19 cellular contexts compared by ENCODE assay signal in the genomic region with DNA sequence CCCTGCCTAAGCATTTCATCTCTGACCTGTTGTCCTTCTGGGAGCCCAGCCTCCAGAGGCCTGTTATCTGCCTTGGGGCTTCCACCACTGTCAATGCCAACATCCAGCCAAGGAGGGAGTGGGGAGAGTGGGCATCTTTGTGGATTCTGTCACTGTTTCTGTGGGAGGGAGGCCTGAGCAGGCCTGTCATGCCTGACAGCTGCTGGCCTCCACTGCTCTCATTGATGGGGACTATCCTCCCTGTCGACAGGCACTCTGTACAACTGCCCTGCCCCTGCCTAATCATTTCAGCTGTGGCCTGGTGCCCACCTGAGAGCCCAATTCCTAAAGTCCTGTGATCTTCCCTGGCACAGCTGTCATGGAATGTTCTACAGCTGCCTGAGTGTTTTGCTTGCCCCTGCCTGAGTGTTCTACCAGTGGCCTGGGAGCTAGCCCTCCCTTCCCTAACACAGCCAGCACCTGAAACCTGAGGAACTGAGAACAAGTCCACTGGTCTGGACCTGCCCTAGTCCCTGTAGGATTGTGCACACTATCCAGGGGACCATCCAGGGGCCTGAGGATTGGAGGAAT.
DNase-seq lines count a peak whose midpoint lies in the region; ATAC-seq and TF ChIP-seq lines count a peak whose summit lies in the region.
"Had no signal": no experiment of that assay in that cellular context is flagged by ENCODE, and none has a peak within 500 bp of the region (broad histone marks: within the 10 kb centered on the region; RNA-seq: fewer than 3 reads in every experiment).

No MANE protein-coding gene starts in this region.

- peaks cover 10% of the 10 kb centered on the region for H3K9me3 Mint-ChIP-seq in Caco-2 (ENCODE audit: unreplicated experiment)

- H3K9ac ChIP-seq in mesenchymal stem cell (ENCODE audit: low read length) = no peak overlapping the region
- H3K9ac ChIP-seq: BLaER1, GM23248 had no signal

- CTCF ChIA-PET in Caco-2 (lab: Charles Lee) = interaction anchor here (0.8 to 1.3 kb wide), 2 partner anchors 272 to 274 kb away, joined by 3 to 4 read pairs; no protein-coding TSS in a partner anchor

- no peak overlapping the region for H2AFZ ChIP-seq in mesenchymal stem cell (ENCODE audit: low read depth, low read length)
- H2AFZ ChIP-seq: GM23248 had no signal

- H3K23ac ChIP-seq in mesenchymal stem cell (ENCODE audit: low read length in 2 of 2) = no peak overlapping the region

- H3K27me3 Mint-ChIP-seq in Caco-2 (ENCODE audit: insufficient read depth, unreplicated experiment) = no peaks in the 10 kb centered on the region
- H3K27me3 Mint-ChIP-seq: B cell; CD4-positive, CD25-positive, alpha-beta regulatory T cell had no signal

- 58% methylated on average over 1 of the region's 1 CpG for WGBS in mesenchymal stem cell
- 64 to 83% methylated on average over 1 of the region's 1 CpG for WGBS in thyroid gland, 2 donors

- no peaks in the 10 kb centered on the region for H3K4me1 Mint-ChIP-seq in Caco-2 (ENCODE audit: low read depth, unreplicated experiment)
- H3K4me1 Mint-ChIP-seq: B cell; CD4-positive, CD25-positive, alpha-beta regulatory T cell had no signal

- H3K36me3 ChIP-seq in left ventricle myocardium inferior = no peaks in the 10 kb centered on the region
- no peaks in the 10 kb centered on the region for H3K36me3 ChIP-seq in mesenchymal stem cell (ENCODE audit: control insufficient read depth in 1 of 2, insufficient read depth in 2 of 2, low read depth in 1 of 2, low read length in 2 of 2)
- no peaks in the 10 kb centered on the region for H3K36me3 ChIP-seq in thyroid gland
- no peaks in the 10 kb centered on the region for H3K36me3 ChIP-seq in Caco-2 (ENCODE audit: control insufficient read depth, insufficient read depth, low read length)
- H3K36me3 ChIP-seq: BLaER1 had no signal

- no peak overlapping the region for H2BK120ac ChIP-seq in mesenchymal stem cell (ENCODE audit: low read depth, low read length)

- no peak overlapping the region for H3K4me2 ChIP-seq in mesenchymal stem cell (ENCODE audit: low read length, poor library complexity, severe bottlenecking)
- H3K4me2 ChIP-seq: BLaER1 had no signal

- H3K4me3 ChIP-seq in left ventricle myocardium inferior = no peak overlapping the region
- H3K4me3 ChIP-seq in mesenchymal stem cell (ENCODE audit: insufficient read depth in 1 of 2, low read depth in 1 of 2, low read length in 2 of 2) = no peak overlapping the region
- no peak overlapping the region for H3K4me3 ChIP-seq in thyroid gland (replicated peaks in 1 of 3)
- H3K4me3 ChIP-seq in Caco-2 (ENCODE audit: low read depth, low read length) = no peak overlapping the region
- H3K4me3 ChIP-seq: BLaER1, GM12878, GM23248 had no signal

- H2AK5ac ChIP-seq in mesenchymal stem cell (ENCODE audit: low read length, severe bottlenecking) = no peak overlapping the region

- H3K79me1 ChIP-seq in mesenchymal stem cell (replicated peaks; ENCODE audit: low read length, poor library complexity, severe bottlenecking) = no peaks in the 10 kb centered on the region

- H3K27ac ChIP-seq in left ventricle myocardium inferior (replicated peaks) (no peak overlapping the region), mesenchymal stem cell (ENCODE audit: low read length, poor library complexity, severe bottlenecking) (no peak overlapping the region), thyroid gland (peak overlapping the region in 2 of 3 donors; percentile 25 to 58)
- H3K27ac ChIP-seq: BLaER1, C4-2B, GM23248 had no signal

- no peaks in the 10 kb centered on the region for H3K27me3 ChIP-seq in left ventricle myocardium inferior (ENCODE audit: low read depth)
- H3K27me3 ChIP-seq in mesenchymal stem cell (ENCODE audit: control insufficient read depth in 1 of 2, insufficient read depth in 1 of 2, low read length in 2 of 2) = no peaks in the 10 kb centered on the region
- H3K27me3 ChIP-seq in thyroid gland = no peaks in the 10 kb centered on the region
- no peaks in the 10 kb centered on the region for H3K27me3 ChIP-seq in Caco-2 (replicated peaks; ENCODE audit: control insufficient read depth, insufficient read depth, low read length)
- H3K27me3 ChIP-seq: BLaER1 had no signal

- H3K4me1 ChIP-seq in left ventricle myocardium inferior = no peaks in the 10 kb centered on the region
- H3K4me1 ChIP-seq in mesenchymal stem cell (ENCODE audit: control insufficient read depth, insufficient read depth, low read depth, low read length) = no peaks in the 10 kb centered on the region
- peaks cover 12 to 16% of the 10 kb centered on the region in 2 donors for H3K4me1 ChIP-seq in thyroid gland
- peaks cover 5% of the 10 kb centered on the region; the same call in 1 of the 2 replicates for H3K4me1 ChIP-seq in Caco-2
- H3K4me1 ChIP-seq: BLaER1 had no signal

- ATAC-seq in Right ventricle myocardium superior (ENCODE audit: poor library complexity) = peak; percentile 36
- ATAC-seq: CD8-positive, alpha-beta T cell had no signal

- no TSS peak for BruUV-seq in Caco-2 (replicated peaks; lab: Mats Ljungman, UMichigan)

- H3K36me3 Mint-ChIP-seq in Caco-2 (ENCODE audit: insufficient read depth, unreplicated experiment) = no peaks in the 10 kb centered on the region
- H3K36me3 Mint-ChIP-seq: CD4-positive, CD25-positive, alpha-beta regulatory T cell; CD8-positive, alpha-beta T cell had no signal

- H2BK12ac ChIP-seq in mesenchymal stem cell (ENCODE audit: low read length in 2 of 2) = no peak overlapping the region

- H3K9me3 ChIP-seq in left ventricle myocardium inferior (replicated peaks) = peaks cover 31% of the 10 kb centered on the region
- no peaks in the 10 kb centered on the region for H3K9me3 ChIP-seq in mesenchymal stem cell (ENCODE audit: control insufficient read depth, low read length)
- H3K9me3 ChIP-seq in thyroid gland = no peaks in the 10 kb centered on the region
- no peaks in the 10 kb centered on the region for H3K9me3 ChIP-seq in Caco-2

- POLR2A ChIA-PET in Caco-2 (lab: Charles Lee) = no interaction called here

- no peak for DNase-seq in Right ventricle myocardium superior
- DNase-seq in left ventricle myocardium inferior = no peak
- no peak for DNase-seq in mesenchymal stem cell
- DNase-seq in thyroid gland = peak; percentile 65 to 70
- DNase-seq in activated naive CD4-positive, alpha-beta T cell treated with anti-CD3 and anti-CD28 coated beads, Interleukin-2, amount 50 U/mL, for 16 hours = no peak
- no peak for DNase-seq in Caco-2
- DNase-seq: CD4-positive, CD25-positive, alpha-beta regulatory T cell; CD8-positive, alpha-beta T cell; DMS 273 treated with DMSO at 0.1 percent for 48 hours; DMS79; EL; GDM1; GM23248; H7; HCEC 1CT had no signal

- intact Hi-C loops in Right ventricle myocardium superior (cut with DNase I) = no loop called here
- intact Hi-C loops in left ventricle myocardium inferior (cut with micrococcal nuclease) = no loop called here
- intact Hi-C loops in thyroid gland (cut with DNase I) = no loop called here
- intact Hi-C loops in Caco-2 (cut with micrococcal nuclease; ENCODE audit: unreplicated experiment) = loop anchor here (1.0 to 2.0 kb wide), 2 partner anchors 274 to 295 kb away; no protein-coding TSS in a partner anchor

- peak in 1 of 2 donors; percentile 16 for TF ChIP-seq POLR2A in thyroid gland (IDR thresholded peaks at IDR 0.05)

- H4K91ac ChIP-seq in mesenchymal stem cell (ENCODE audit: low read length) = peak overlapping the region; percentile 25

- H3K27ac Mint-ChIP-seq in Caco-2 (ENCODE audit: unreplicated experiment) = no peak overlapping the region
- H3K27ac Mint-ChIP-seq: B cell; CD4-positive, CD25-positive, alpha-beta regulatory T cell; CD8-positive, alpha-beta T cell had no signal

- H3K18ac ChIP-seq in mesenchymal stem cell (ENCODE audit: low read depth in 1 of 2, low read length in 2 of 2) = no peak overlapping the region

- H2BK15ac ChIP-seq in mesenchymal stem cell (ENCODE audit: low read depth, poor library complexity, severe bottlenecking) = no peak overlapping the region

- H3K14ac ChIP-seq in mesenchymal stem cell (ENCODE audit: low read length in 2 of 2) = no peak overlapping the region

- TF ChIP-seq CTCF in left ventricle myocardium inferior (IDR thresholded peaks at IDR 0.05; ENCODE audit: borderline replicate concordance) (no peak), thyroid gland (IDR thresholded peaks at IDR 0.05) (no peak), Caco-2 (IDR thresholded peaks at IDR 0.05; ENCODE audit: insufficient read depth in 1 of 2, low read depth in 1 of 2, low read length in 1 of 2, severe bottlenecking in 1 of 2, unreplicated experiment in 1 of 2) (no peak)

- H3K4me3 Mint-ChIP-seq in Caco-2 (ENCODE audit: unreplicated experiment) = no peak overlapping the region
- H3K4me3 Mint-ChIP-seq: B cell; CD4-positive, CD25-positive, alpha-beta regulatory T cell; CD8-positive, alpha-beta T cell had no signal

- no peak overlapping the region for H4K8ac ChIP-seq in mesenchymal stem cell (ENCODE audit: low read length)

- H3K4ac ChIP-seq in mesenchymal stem cell (ENCODE audit: low read depth in 1 of 2, low read length in 2 of 2) = no peak overlapping the region

- H2BK5ac ChIP-seq in mesenchymal stem cell (ENCODE audit: low read depth, low read length, poor library complexity, severe bottlenecking) = no peak overlapping the region

Comparison
In these comparisons a context has a peak if more than half of its experiments do, and no peak if none do; other contexts are left out.
1. DNase-seq: peak in thyroid gland (2 of 2); none in Right ventricle myocardium superior (single experiment), left ventricle myocardium inferior (single experiment), mesenchymal stem cell (single experiment), activated naive CD4-positive, alpha-beta T cell treated with anti-CD3 and anti-CD28 coated beads, Interleukin-2, amount 50 U/mL, for 16 hours (single experiment) and Caco-2 (0 of 2).
2. H3K27ac ChIP-seq: peak in thyroid gland (2 of 3); none in left ventricle myocardium inferior (single experiment) and mesenchymal stem cell (single experiment).